8 cellular contexts compared by ENCODE assay signal in genomic region chr2:38751847-38752410, GRCh38. TPM values are rescaled to one million over a fixed set of nuclear protein-coding genes. Genes with fewer than 3 reads are reported as not detected.
DNase-seq lines count a peak whose midpoint lies in the region; ATAC-seq and TF ChIP-seq lines count a peak whose summit lies in the region.

No MANE protein-coding gene starts in this region.

- H3K9ac ChIP-seq in endodermal cell (ENCODE audit: extremely low read depth, low read length, poor library complexity, severe bottlenecking) = peak overlapping the region; percentile 99

- H3K27me3 ChIP-seq in Peyer's patch (no peaks in the 10 kb centered on the region), endodermal cell (ENCODE audit: control insufficient read depth, insufficient read depth, low read length, poor library complexity, severe bottlenecking) (no peaks in the 10 kb centered on the region)

- TF ChIP-seq POLR2A in Peyer's patch (IDR thresholded peaks at IDR 0.05) = no peak

- intact Hi-C loops in activated naive CD4-positive, alpha-beta T cell treated with anti-CD3 and anti-CD28 coated beads for 36 hours (cut with micrococcal nuclease) = loop anchor here (1.0 to 10.0 kb wide), 11 partner anchors 26 to 683 kb away; partner anchors contain the start of genes DHX57, GEMIN6, MAP4K3 and MORN2

- DNase-seq in activated naive CD4-positive, alpha-beta T cell treated with anti-CD3 and anti-CD28 coated beads for 36 hours = no peak
- DNase-seq in activated naive CD4-positive, alpha-beta T cell (lab: John Stamatoyannopoulos, UW) = no peak
- DNase-seq in Peyer's patch (no peak), endodermal cell (no peak), omental fat pad (ENCODE audit: low spot score) (no peak), activated gamma-delta T cell treated with Interleukin-2 at 50 U/mL for 16 hours (no peak)
- DNase-seq in stimulated activated CD4-positive, alpha-beta T cell treated with anti-CD3 and anti-CD28 coated beads, Interleukin-2, amount 100 ng/mL, for 48 hours = no peak

- H3K36me3 ChIP-seq in Peyer's patch (peaks cover 0 to 33% (median 0%) of the 10 kb centered on the region in 3 donors), endodermal cell (ENCODE audit: control insufficient read depth, insufficient read depth, low read length) (peaks cover 30% of the 10 kb centered on the region)

- H3K9me3 Mint-ChIP-seq in activated naive CD4-positive, alpha-beta T cell treated with anti-CD3 and anti-CD28 coated beads for 36 hours = no peaks in the 10 kb centered on the region
- peaks cover 5% of the 10 kb centered on the region for H3K9me3 Mint-ChIP-seq in endodermal cell

- H3K36me3 Mint-ChIP-seq in activated naive CD4-positive, alpha-beta T cell treated with anti-CD3 and anti-CD28 coated beads for 36 hours (ENCODE audit: low read depth) = peaks cover 41% of the 10 kb centered on the region
- peaks cover 36% of the 10 kb centered on the region for H3K36me3 Mint-ChIP-seq in endodermal cell (ENCODE audit: low read depth)

- H3K4me3 Mint-ChIP-seq in activated naive CD4-positive, alpha-beta T cell treated with anti-CD3 and anti-CD28 coated beads for 36 hours = peak overlapping the region; percentile 100
- H3K4me3 Mint-ChIP-seq in endodermal cell = peak overlapping the region; percentile 100

- H3K4me1 ChIP-seq in Peyer's patch = peaks cover 0 to 27% (median 4%) of the 10 kb centered on the region in 4 donors
- peaks cover 4% of the 10 kb centered on the region for H3K4me1 ChIP-seq in endodermal cell (ENCODE audit: control insufficient read depth, insufficient read depth, low read length)

- H3K27ac ChIP-seq in Peyer's patch (peak overlapping the region; percentile 96 to 99 (median 98)), endodermal cell (ENCODE audit: low read depth, low read length) (peak overlapping the region; percentile 96)

- WGBS in endodermal cell (ENCODE audit: insufficient coverage in 1 of 2, insufficient read length in 1 of 2), 2 experiments = 30 to 34% methylated on average over 6 to 8 of the region's 8 CpGs

- H3K9me3 ChIP-seq in Peyer's patch (no peaks in the 10 kb centered on the region), endodermal cell (ENCODE audit: control insufficient read depth, low read length) (no peaks in the 10 kb centered on the region)

- ATAC-seq in omental fat pad (ENCODE audit: low FRiP score) (peak; percentile 33), HG02759 (IDR thresholded peaks at IDR 0.05; ENCODE audit: unreplicated experiment) (no peak)

- H3K27me3 Mint-ChIP-seq in activated naive CD4-positive, alpha-beta T cell treated with anti-CD3 and anti-CD28 coated beads for 36 hours (ENCODE audit: low read depth) = peaks cover 3% of the 10 kb centered on the region
- no peaks in the 10 kb centered on the region for H3K27me3 Mint-ChIP-seq in endodermal cell (ENCODE audit: insufficient read depth)

- CTCF ChIA-PET in activated naive CD4-positive, alpha-beta T cell treated with anti-CD3 and anti-CD28 coated beads for 36 hours (lab: Charles Lee) = interaction anchor here (1.2 to 1.6 kb wide), 2 partner anchors 10 to 147 kb away, joined by 3 to 6 read pairs; no protein-coding TSS in a partner anchor

- H3K4me3 ChIP-seq in Peyer's patch = peak overlapping the region; percentile 85 to 98 (median 94)
- H3K4me3 ChIP-seq in endodermal cell (ENCODE audit: low read length) = peak overlapping the region; percentile 99

- no peak for TF ChIP-seq CTCF in Peyer's patch (IDR thresholded peaks at IDR 0.05)
- no peak for TF ChIP-seq CTCF in endodermal cell (conservative IDR thresholded peaks at IDR 0.05)
- no peak for TF ChIP-seq CTCF in omental fat pad (IDR thresholded peaks at IDR 0.05)

- peak overlapping the region; percentile 100 for H3K27ac Mint-ChIP-seq in activated naive CD4-positive, alpha-beta T cell treated with anti-CD3 and anti-CD28 coated beads for 36 hours
- H3K27ac Mint-ChIP-seq in endodermal cell = peak overlapping the region; percentile 100

- H3K4me1 Mint-ChIP-seq in activated naive CD4-positive, alpha-beta T cell treated with anti-CD3 and anti-CD28 coated beads for 36 hours (ENCODE audit: low read depth) = peaks cover 43% of the 10 kb centered on the region
- H3K4me1 Mint-ChIP-seq in endodermal cell = peaks cover 33% of the 10 kb centered on the region

RNA-seq across cellular contexts. Expression of gene SRSF7, which starts 0.8 kb away (rescaled TPM):
- 100 to 1,000 TPM; 212 to 217 TPM for total RNA-seq in activated naive CD4-positive, alpha-beta T cell treated with anti-CD3 and anti-CD28 coated beads for 36 hours
- total RNA-seq in Peyer's patch (100 to 1,000 TPM in 3 of 4 donors, 10 to 100 TPM in 1; 93.3 to 295 (median 139) TPM), endodermal cell (100 to 1,000 TPM; 306 to 332 TPM), omental fat pad (100 to 1,000 TPM; 105 to 234 (median 129) TPM)
- polyA plus RNA-seq in endodermal cell (2013, experiment 1 of 2) = 316 TPM
- polyA plus RNA-seq in endodermal cell (2013, experiment 2 of 2) = 312 TPM

RNA-seq across cellular contexts. Expression of gene GEMIN6, which starts 26.1 kb away (rescaled TPM):
- total RNA-seq in activated naive CD4-positive, alpha-beta T cell treated with anti-CD3 and anti-CD28 coated beads for 36 hours = 10 to 100 TPM; 23.7 to 24.5 TPM
- total RNA-seq in Peyer's patch (10 to 100 TPM in 1 of 4 donors, 1 to 10 TPM in 3; 3.9 to 12.4 (median 6.8) TPM), endodermal cell (10 to 100 TPM; 15.7 to 17.8 TPM), omental fat pad (1 to 10 TPM; 4.1 to 6.6 (median 5.4) TPM)
- 14.4 TPM for polyA plus RNA-seq in endodermal cell (2013, experiment 1 of 2)
- 12.4 TPM for polyA plus RNA-seq in endodermal cell (2013, experiment 2 of 2)
